8 cellular contexts compared by ENCODE assay signal in the genomic region with DNA sequence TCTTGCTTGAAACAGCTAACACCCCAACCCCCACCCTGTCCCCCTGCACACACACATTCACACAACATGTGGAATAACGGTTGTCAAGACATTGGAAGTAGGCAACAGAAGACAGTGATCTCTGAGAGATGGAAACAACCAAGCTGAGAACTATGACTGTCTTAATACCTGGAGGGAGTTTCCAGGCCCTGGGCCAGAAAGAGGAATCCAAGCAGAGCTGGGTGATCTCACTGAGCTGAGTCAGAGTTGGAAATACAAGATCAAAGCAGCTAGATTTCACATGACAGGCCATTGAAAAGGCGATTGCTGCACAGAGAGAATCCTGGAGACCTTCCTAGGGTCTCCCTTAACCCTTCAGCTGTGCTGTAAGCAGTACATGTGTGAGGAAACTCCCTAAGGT.
A peak's percentile ranks its signal among the peaks of the same experiment; 100 is the strongest.
DNase-seq lines count a peak whose midpoint lies in the region; ATAC-seq and TF ChIP-seq lines count a peak whose summit lies in the region.

No MANE protein-coding gene starts in this region.

- peak; percentile 81 for ATAC-seq in GM18870 (IDR thresholded peaks at IDR 0.05; ENCODE audit: unreplicated experiment)
- ATAC-seq in HG03095 (IDR thresholded peaks at IDR 0.05; ENCODE audit: unreplicated experiment): peak; percentile 65

- H3K27ac Mint-ChIP-seq in activated CD4-positive, alpha-beta T cell treated with anti-CD3 and anti-CD28 coated beads, Interleukin-2, amount 10 ng/mL, durations not matched to agents 24 days and 14 days: peak overlapping the region; percentile 85

- peaks cover 0 to 7% (median 0%) of the 10 kb centered on the region in 3 donors for H3K4me1 ChIP-seq in esophagus squamous epithelium

- H3K4me1 Mint-ChIP-seq in activated CD4-positive, alpha-beta T cell treated with anti-CD3 and anti-CD28 coated beads, Interleukin-2, amount 10 ng/mL, durations not matched to agents 24 days and 14 days: peaks cover 40% of the 10 kb centered on the region

- H3K27me3 Mint-ChIP-seq in activated CD4-positive, alpha-beta T cell treated with anti-CD3 and anti-CD28 coated beads, Interleukin-2, amount 10 ng/mL, durations not matched to agents 24 days and 14 days: no peaks in the 10 kb centered on the region

- H3K27ac ChIP-seq in esophagus squamous epithelium: no peak overlapping the region

- no peak for TF ChIP-seq POLR2A in esophagus squamous epithelium (IDR thresholded peaks at IDR 0.05)

- no peak for TF ChIP-seq CTCF in esophagus squamous epithelium (IDR thresholded peaks at IDR 0.05)

- no peaks in the 10 kb centered on the region for H3K9me3 ChIP-seq in esophagus squamous epithelium

- no peak overlapping the region for H3K4me3 ChIP-seq in esophagus squamous epithelium

- H3K36me3 ChIP-seq in esophagus squamous epithelium: no peaks in the 10 kb centered on the region

- H3K36me3 Mint-ChIP-seq in activated CD4-positive, alpha-beta T cell treated with anti-CD3 and anti-CD28 coated beads, Interleukin-2, amount 10 ng/mL, durations not matched to agents 24 days and 14 days (ENCODE audit: low read depth): no peaks in the 10 kb centered on the region

- no peaks in the 10 kb centered on the region for H3K27me3 ChIP-seq in esophagus squamous epithelium

- no peak overlapping the region for H3K4me3 Mint-ChIP-seq in activated CD4-positive, alpha-beta T cell treated with anti-CD3 and anti-CD28 coated beads, Interleukin-2, amount 10 ng/mL, durations not matched to agents 24 days and 14 days

- intact Hi-C loops in activated CD4-positive, alpha-beta T cell treated with anti-CD3 and anti-CD28 coated beads, Interleukin-2, amount 10 ng/mL, durations not matched to agents 24 days and 14 days (cut with micrococcal nuclease): loop anchor here (1.0 kb wide), 1 partner anchor 48 kb away; no protein-coding TSS in a partner anchor
- intact Hi-C loops in esophagus squamous epithelium (cut with DNase I): no loop called here

- 5 to 8% methylated on average over 2 of the region's 2 CpGs for WGBS in esophagus squamous epithelium, 2 donors

- H3K9me3 Mint-ChIP-seq in activated CD4-positive, alpha-beta T cell treated with anti-CD3 and anti-CD28 coated beads, Interleukin-2, amount 10 ng/mL, durations not matched to agents 24 days and 14 days: no peaks in the 10 kb centered on the region

- DNase-seq in A172 (ENCODE audit: low spot score): peak; percentile 83
- DNase-seq in activated CD4-positive, alpha-beta T cell treated with anti-CD3 and anti-CD28 coated beads, Interleukin-2, amount 10 ng/mL, durations not matched to agents 24 days and 14 days: peak; percentile 81
- peak; percentile 8 for DNase-seq in left kidney (ENCODE audit: low read depth, low spot score)
- no peak for DNase-seq in NK-92 (lab: John Stamatoyannopoulos, UW; ENCODE audit: unreplicated experiment)
- DNase-seq in midbrain (lab: John Stamatoyannopoulos, UW): no peak
- DNase-seq in esophagus squamous epithelium (lab: John Stamatoyannopoulos, UW): no peak

Comparison
In these comparisons a context has a peak if more than half of its experiments do, and no peak if none do; other contexts are left out.
1. DNase-seq: peak in A172 (single experiment), activated CD4-positive, alpha-beta T cell treated with anti-CD3 and anti-CD28 coated beads, Interleukin-2, amount 10 ng/mL, durations not matched to agents 24 days and 14 days (single experiment) and left kidney (single experiment); none in NK-92 (single experiment), midbrain (single experiment) and esophagus squamous epithelium (single experiment).